Comparison of ENCODE assay signal across 1 cellular context in the genomic region with DNA sequence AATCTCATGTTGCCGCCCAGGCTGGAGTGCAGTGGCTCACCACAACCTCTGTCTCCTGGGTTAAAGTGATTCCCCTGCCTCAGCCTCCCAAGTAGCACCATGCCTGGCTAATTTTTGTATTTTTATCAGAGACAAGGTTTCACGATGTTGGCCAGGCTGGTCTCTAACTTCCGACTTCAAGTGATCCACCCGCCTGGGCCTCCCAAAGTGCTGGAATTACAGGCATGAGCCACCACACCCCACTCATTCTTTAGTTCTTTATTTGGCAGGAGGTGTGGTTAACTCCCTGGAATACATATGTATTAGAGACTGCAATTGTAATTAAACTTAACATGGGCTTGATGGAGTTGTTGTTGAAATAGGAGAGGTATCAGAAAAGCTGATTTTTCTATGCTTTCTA.
A peak's percentile ranks its signal among the peaks of the same experiment; 100 is the strongest.
TF ChIP-seq lines count a peak whose summit lies in the region.

No MANE protein-coding gene starts in this region.

TF ChIP-seq in H1, 55 proteins besides CTCF, POLR2A, EP300 and RAD21:
- TF ChIP-seq JUND (IDR thresholded peaks at IDR 0.05; ENCODE audit: low read length): no peak
- TF ChIP-seq TEAD4 (IDR thresholded peaks at IDR 0.05; ENCODE audit: low read depth, low read length): peak; percentile 80
